ENCODE assay signal across 15 cellular contexts in the genomic region with DNA sequence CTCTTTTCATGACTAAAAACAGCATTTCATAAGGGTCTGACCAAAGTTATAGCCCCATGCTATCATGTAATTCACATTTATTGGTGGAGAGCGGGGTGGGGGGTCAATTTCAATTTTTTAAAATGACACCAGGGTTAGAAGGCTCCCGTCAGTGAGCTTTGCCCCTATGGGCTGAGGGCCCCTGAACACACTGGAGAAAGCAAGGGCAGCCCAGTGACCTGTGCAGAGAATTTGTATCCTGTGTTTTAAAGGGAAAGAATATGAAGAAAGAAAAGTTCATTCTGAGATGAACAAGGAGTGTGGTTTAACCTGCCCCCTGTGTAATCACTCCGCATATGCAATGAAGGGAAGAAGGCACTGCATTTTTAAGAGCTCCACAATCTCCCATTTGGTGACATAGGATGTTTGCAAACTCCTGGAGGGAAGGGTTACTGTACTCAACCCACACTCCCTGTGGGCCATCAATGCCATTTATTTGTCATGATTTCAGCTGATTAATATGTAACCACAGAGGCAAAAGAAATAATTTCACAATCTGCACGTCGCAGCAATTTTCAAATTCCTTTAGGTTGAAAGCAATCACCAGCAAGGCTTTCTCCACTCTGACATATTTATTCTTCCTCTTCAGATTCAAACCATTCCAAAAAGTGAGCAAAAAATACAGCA.
DNase-seq lines count a peak whose midpoint lies in the region; FAIRE-seq and TF ChIP-seq lines count a peak whose summit lies in the region.
"Had no signal": no experiment of that assay in that cellular context is flagged by ENCODE, and none has a peak within 500 bp of the region (broad histone marks: within the 10 kb centered on the region; RNA-seq: fewer than 3 reads in every experiment).

No MANE protein-coding gene starts in this region.

- intact Hi-C loops in cardiac septum (cut with DNase I), result no loop called here

- H2BK12ac ChIP-seq in mesenchymal stem cell (ENCODE audit: low read length in 2 of 2), result no peak overlapping the region

- H3K4me1 Mint-ChIP-seq in endodermal cell, result peaks cover 9% of the 10 kb centered on the region
- H3K4me1 Mint-ChIP-seq: activated naive CD4-positive, alpha-beta T cell treated with anti-CD3 and anti-CD28 coated beads, Interleukin-2, amount 50 U/mL, for 24 hours; naive thymus-derived CD8-positive, alpha-beta T cell had no signal

- H3K27me3 ChIP-seq in ACC112 (ENCODE audit: insufficient read depth, low read length), result no peaks in the 10 kb centered on the region
- H3K27me3 ChIP-seq in endodermal cell (ENCODE audit: control insufficient read depth, insufficient read depth, low read length, poor library complexity, severe bottlenecking), result no peaks in the 10 kb centered on the region
- no peaks in the 10 kb centered on the region for H3K27me3 ChIP-seq in mesenchymal stem cell (ENCODE audit: control insufficient read depth in 1 of 2, insufficient read depth in 1 of 2, low read length in 2 of 2)

- H3K4me3 ChIP-seq in ACC112 (ENCODE audit: low read depth, low read length) (no peak overlapping the region), endodermal cell (ENCODE audit: low read length) (no peak overlapping the region), mesenchymal stem cell (ENCODE audit: insufficient read depth in 1 of 2, low read depth in 1 of 2, low read length in 2 of 2) (no peak overlapping the region)

- H3K9ac ChIP-seq in endodermal cell (ENCODE audit: extremely low read depth, low read length, poor library complexity, severe bottlenecking) (no peak overlapping the region), mesenchymal stem cell (ENCODE audit: low read length) (peak overlapping the region; percentile 46)

- H3K27ac ChIP-seq in ACC112 (ENCODE audit: low read depth, low read length) (no peak overlapping the region), endodermal cell (ENCODE audit: low read depth, low read length) (no peak overlapping the region), mesenchymal stem cell (ENCODE audit: low read length, poor library complexity, severe bottlenecking) (peak overlapping the region; percentile 63)
- H3K27ac ChIP-seq: VCaP had no signal

- no peak overlapping the region for H3K4ac ChIP-seq in mesenchymal stem cell (ENCODE audit: low read depth in 1 of 2, low read length in 2 of 2)

- H3K4me2 ChIP-seq in mesenchymal stem cell (ENCODE audit: low read length, poor library complexity, severe bottlenecking), result peak overlapping the region; percentile 55

- H2AFZ ChIP-seq in ACC112 (ENCODE audit: low read length, unreplicated experiment), result peak overlapping the region; percentile 0
- H2AFZ ChIP-seq in mesenchymal stem cell (ENCODE audit: low read depth, low read length), result no peak overlapping the region

- H3K27ac Mint-ChIP-seq in endodermal cell, result peak overlapping the region; percentile 3
- H3K27ac Mint-ChIP-seq: activated naive CD4-positive, alpha-beta T cell treated with anti-CD3 and anti-CD28 coated beads, Interleukin-2, amount 50 U/mL, for 24 hours; naive thymus-derived CD8-positive, alpha-beta T cell had no signal

- no peaks in the 10 kb centered on the region for H3K79me2 ChIP-seq in ACC112 (ENCODE audit: control insufficient read depth, insufficient read depth, low read length, unreplicated experiment)

- no peak overlapping the region for H2BK15ac ChIP-seq in mesenchymal stem cell (ENCODE audit: low read depth, poor library complexity, severe bottlenecking)

- peaks cover 22% of the 10 kb centered on the region for H3K4me1 ChIP-seq in ACC112 (ENCODE audit: control insufficient read depth, insufficient read depth, low read length, unreplicated experiment)
- H3K4me1 ChIP-seq in endodermal cell (ENCODE audit: control insufficient read depth, insufficient read depth, low read length), result no peaks in the 10 kb centered on the region
- peaks cover 4% of the 10 kb centered on the region for H3K4me1 ChIP-seq in mesenchymal stem cell (ENCODE audit: control insufficient read depth, insufficient read depth, low read depth, low read length)

- no peak for TF ChIP-seq CTCF in endodermal cell (conservative IDR thresholded peaks at IDR 0.05)

- no peak overlapping the region for H3K14ac ChIP-seq in mesenchymal stem cell (ENCODE audit: low read length in 2 of 2)

- DNase-seq in M059J (ENCODE audit: low read depth), result peak; percentile 45
- peak; percentile 47 for DNase-seq in endodermal cell
- DNase-seq in mesenchymal stem cell, result peak; percentile 46
- DNase-seq in cardiac septum (ENCODE audit: low spot score), result no peak
- no peak for DNase-seq in urothelium cell line (ENCODE audit: low spot score)
- no peak for DNase-seq in NCI-H748 (lab: John Stamatoyannopoulos, UW; ENCODE audit: unreplicated experiment)
- DNase-seq in activated CD4-positive, alpha-beta T cell treated with anti-CD3 and anti-CD28 coated beads, Interleukin-2, amount 50 U/mL, for 1 hour, result no peak
- DNase-seq: 8988T; kidney; naive thymus-derived CD8-positive, alpha-beta T cell; NCI-H1930; small intestine had no signal

- no peaks in the 10 kb centered on the region for H3K27me3 Mint-ChIP-seq in endodermal cell (ENCODE audit: insufficient read depth)

- no peaks in the 10 kb centered on the region for H3K36me3 ChIP-seq in ACC112 (ENCODE audit: insufficient read depth, low read length)
- H3K36me3 ChIP-seq in endodermal cell (ENCODE audit: control insufficient read depth, insufficient read depth, low read length), result no peaks in the 10 kb centered on the region
- H3K36me3 ChIP-seq in mesenchymal stem cell (ENCODE audit: control insufficient read depth in 1 of 2, insufficient read depth in 2 of 2, low read depth in 1 of 2, low read length in 2 of 2), result no peaks in the 10 kb centered on the region

- no peaks in the 10 kb centered on the region for H3K9me3 Mint-ChIP-seq in endodermal cell
- H3K9me3 Mint-ChIP-seq: activated naive CD4-positive, alpha-beta T cell treated with anti-CD3 and anti-CD28 coated beads, Interleukin-2, amount 50 U/mL, for 24 hours; naive thymus-derived CD8-positive, alpha-beta T cell had no signal

- H3K23ac ChIP-seq in mesenchymal stem cell (ENCODE audit: low read length in 2 of 2), result no peak overlapping the region

- H3K9me3 ChIP-seq in endodermal cell (ENCODE audit: control insufficient read depth, low read length) (no peaks in the 10 kb centered on the region), mesenchymal stem cell (ENCODE audit: control insufficient read depth, low read length) (no peaks in the 10 kb centered on the region)

- H2BK5ac ChIP-seq in mesenchymal stem cell (ENCODE audit: low read depth, low read length, poor library complexity, severe bottlenecking), result no peak overlapping the region

- no peak overlapping the region for H2BK120ac ChIP-seq in mesenchymal stem cell (ENCODE audit: low read depth, low read length)

- no peak overlapping the region for H4K8ac ChIP-seq in mesenchymal stem cell (ENCODE audit: low read length)

- H3K4me3 Mint-ChIP-seq in endodermal cell, result no peak overlapping the region
- H3K4me3 Mint-ChIP-seq: activated naive CD4-positive, alpha-beta T cell treated with anti-CD3 and anti-CD28 coated beads, Interleukin-2, amount 50 U/mL, for 24 hours; naive thymus-derived CD8-positive, alpha-beta T cell had no signal

- no peaks in the 10 kb centered on the region for H3K79me1 ChIP-seq in mesenchymal stem cell (replicated peaks; ENCODE audit: low read length, poor library complexity, severe bottlenecking)

- H4K91ac ChIP-seq in mesenchymal stem cell (ENCODE audit: low read length), result no peak overlapping the region

- no peaks in the 10 kb centered on the region for H3K36me3 Mint-ChIP-seq in endodermal cell (ENCODE audit: low read depth)
- H3K36me3 Mint-ChIP-seq: activated naive CD4-positive, alpha-beta T cell treated with anti-CD3 and anti-CD28 coated beads, Interleukin-2, amount 50 U/mL, for 24 hours; naive thymus-derived CD8-positive, alpha-beta T cell had no signal

- 66 to 68% methylated on average over 3 to 5 of the region's 5 CpGs for WGBS in endodermal cell (ENCODE audit: insufficient coverage in 1 of 2, insufficient read length in 1 of 2), 2 experiments
- 70% methylated on average over 5 of the region's 5 CpGs for WGBS in mesenchymal stem cell

- no peak overlapping the region for H3K18ac ChIP-seq in mesenchymal stem cell (ENCODE audit: low read depth in 1 of 2, low read length in 2 of 2)

- no peak for FAIRE-seq in urothelium cell line (lab: Jason Lieb, UNC)
- FAIRE-seq: kidney, small intestine had no signal

- no peak overlapping the region for H2AK5ac ChIP-seq in mesenchymal stem cell (ENCODE audit: low read length, severe bottlenecking)

Comparison
In these comparisons a context has a peak if more than half of its experiments do, and no peak if none do; other contexts are left out.
1. DNase-seq: peak in M059J (single experiment), endodermal cell (single experiment) and mesenchymal stem cell (single experiment); none in cardiac septum (single experiment), urothelium cell line (single experiment), NCI-H748 (single experiment) and activated CD4-positive, alpha-beta T cell treated with anti-CD3 and anti-CD28 coated beads, Interleukin-2, amount 50 U/mL, for 1 hour (single experiment).